ENCODE assay signal across 28 cellular contexts in the genomic region with DNA sequence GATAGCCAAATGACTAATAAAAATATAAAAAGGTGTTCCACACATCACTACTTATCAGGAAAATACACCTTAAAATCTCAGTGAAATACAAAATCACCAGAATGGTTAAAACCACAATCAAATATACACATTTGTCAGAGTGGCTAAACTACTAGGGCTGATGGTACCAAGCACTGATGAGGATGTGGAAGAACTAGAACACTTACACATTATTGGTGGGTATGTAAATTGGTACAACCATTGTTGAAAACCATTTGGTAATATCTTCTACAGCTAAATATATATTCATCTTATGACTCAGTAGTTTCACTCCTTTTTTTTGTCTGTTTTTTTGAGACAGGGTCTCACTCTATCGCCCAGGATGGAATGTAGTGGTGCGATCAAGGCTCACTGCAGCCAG.
"Had no signal": no experiment of that assay in that cellular context is flagged by ENCODE, and none has a peak within 500 bp of the region (broad histone marks: within the 10 kb centered on the region; RNA-seq: fewer than 3 reads in every experiment).

No MANE protein-coding gene starts in this region.

- ATAC-seq: natural killer cell; psoas muscle; right cardiac atrium; right lobe of liver; stimulated activated memory B cell treated with anti-CD40 and anti-IgM and Interleukin-4, amounts not matched to agents 10 μg/mL and 1 μg/mL and 100 μg/mL, for 72 hours; stimulated activated naive CD8-positive, alpha-beta T cell treated with anti-CD3 and anti-CD28 coated beads, Interleukin-15, amount 100 ng/mL, for 72 hours; stimulated activated naive CD8-positive, alpha-beta T cell treated with anti-CD3 and anti-CD28 coated beads, Interleukin-15, Interleukin-2, amounts not matched to agents 100 U/mL and 50 U/mL, for 24 hours; upper lobe of right lung had no signal

- H3K36me3 ChIP-seq: neural progenitor cell, ovary, right lobe of liver, suprapubic skin, tibial artery, transverse colon, upper lobe of right lung, vagina had no signal

- H3K4me1 Mint-ChIP-seq: natural killer cell; nephron; neural progenitor cell; stimulated activated memory B cell treated with anti-CD40 and anti-IgM and Interleukin-4, amounts not matched to agents 10 μg/mL and 1 μg/mL and 100 μg/mL, for 72 hours; stimulated activated naive CD8-positive, alpha-beta T cell treated with anti-CD3 and anti-CD28 coated beads, Interleukin-15, amount 100 ng/mL, for 72 hours had no signal

- H3K27me3 Mint-ChIP-seq: progenitor cell of endocrine pancreas; stimulated activated memory B cell treated with anti-CD40 and anti-IgM and Interleukin-4, amounts not matched to agents 10 μg/mL and 1 μg/mL and 100 μg/mL, for 72 hours; stimulated activated naive CD8-positive, alpha-beta T cell treated with anti-CD3 and anti-CD28 coated beads, Interleukin-15, amount 100 ng/mL, for 72 hours; type B pancreatic cell had no signal

- H3K27me3 ChIP-seq: neural progenitor cell, ovary, right lobe of liver, sigmoid colon, suprapubic skin, testis, tibial artery, transverse colon, upper lobe of right lung, vagina had no signal

- FAIRE-seq: small intestine had no signal

- DNase-seq: natural killer cell; occipital lobe; ovary; posterior cingulate gyrus; psoas muscle; right cardiac atrium; right lobe of liver; sigmoid colon; small intestine; stimulated activated CD4-positive, alpha-beta T cell treated with anti-CD3 and anti-CD28 coated beads, Interleukin-15, amount 100 ng/mL, for 24 hours; stimulated activated CD4-positive, alpha-beta T cell treated with anti-CD3 and anti-CD28 coated beads, Interleukin-2, amount 100 ng/mL, for 24 hours; stimulated activated CD4-positive, alpha-beta T cell treated with anti-CD3 and anti-CD28 coated beads, Interleukin-2, amount 100 ng/mL, for 48 hours; stimulated activated CD4-positive, alpha-beta T cell treated with anti-CD3 and anti-CD28 coated beads, Interleukin-4, amount 100 ng/mL, for 24 hours; stimulated activated naive CD4-positive, alpha-beta T cell; stimulated activated naive CD8-positive, alpha-beta T cell treated with anti-CD3 and anti-CD28 coated beads, Interleukin-15, amount 100 ng/mL, for 72 hours; stimulated activated naive CD8-positive, alpha-beta T cell treated with anti-CD3 and anti-CD28 coated beads, Interleukin-15, Interleukin-2, amounts not matched to agents 100 U/mL and 50 U/mL, for 24 hours; substantia nigra; testis; tibial artery; transverse colon; upper lobe of right lung had no signal

- H3K36me3 Mint-ChIP-seq: natural killer cell, neural progenitor cell, type B pancreatic cell had no signal

- H3K4me3 ChIP-seq: neural progenitor cell, ovary, psoas muscle, right lobe of liver, sigmoid colon, suprapubic skin, testis, tibial artery, transverse colon, upper lobe of right lung, vagina had no signal

- H3K9me3 Mint-ChIP-seq: natural killer cell; nephron; neural progenitor cell; stimulated activated memory B cell treated with anti-CD40 and anti-IgM and Interleukin-4, amounts not matched to agents 10 μg/mL and 1 μg/mL and 100 μg/mL, for 72 hours; stimulated activated naive CD8-positive, alpha-beta T cell treated with anti-CD3 and anti-CD28 coated beads, Interleukin-15, amount 100 ng/mL, for 72 hours; type B pancreatic cell had no signal

- H3K27ac Mint-ChIP-seq: natural killer cell; nephron; neural progenitor cell; progenitor cell of endocrine pancreas; stimulated activated memory B cell treated with anti-CD40 and anti-IgM and Interleukin-4, amounts not matched to agents 10 μg/mL and 1 μg/mL and 100 μg/mL, for 72 hours; stimulated activated naive CD8-positive, alpha-beta T cell treated with anti-CD3 and anti-CD28 coated beads, Interleukin-15, amount 100 ng/mL, for 72 hours; type B pancreatic cell had no signal

- H3K4me3 Mint-ChIP-seq: natural killer cell; nephron; neural progenitor cell; stimulated activated memory B cell treated with anti-CD40 and anti-IgM and Interleukin-4, amounts not matched to agents 10 μg/mL and 1 μg/mL and 100 μg/mL, for 72 hours; stimulated activated naive CD8-positive, alpha-beta T cell treated with anti-CD3 and anti-CD28 coated beads, Interleukin-15, amount 100 ng/mL, for 72 hours; type B pancreatic cell had no signal
